ENCODE assay signal across 26 cellular contexts in the genomic region with DNA sequence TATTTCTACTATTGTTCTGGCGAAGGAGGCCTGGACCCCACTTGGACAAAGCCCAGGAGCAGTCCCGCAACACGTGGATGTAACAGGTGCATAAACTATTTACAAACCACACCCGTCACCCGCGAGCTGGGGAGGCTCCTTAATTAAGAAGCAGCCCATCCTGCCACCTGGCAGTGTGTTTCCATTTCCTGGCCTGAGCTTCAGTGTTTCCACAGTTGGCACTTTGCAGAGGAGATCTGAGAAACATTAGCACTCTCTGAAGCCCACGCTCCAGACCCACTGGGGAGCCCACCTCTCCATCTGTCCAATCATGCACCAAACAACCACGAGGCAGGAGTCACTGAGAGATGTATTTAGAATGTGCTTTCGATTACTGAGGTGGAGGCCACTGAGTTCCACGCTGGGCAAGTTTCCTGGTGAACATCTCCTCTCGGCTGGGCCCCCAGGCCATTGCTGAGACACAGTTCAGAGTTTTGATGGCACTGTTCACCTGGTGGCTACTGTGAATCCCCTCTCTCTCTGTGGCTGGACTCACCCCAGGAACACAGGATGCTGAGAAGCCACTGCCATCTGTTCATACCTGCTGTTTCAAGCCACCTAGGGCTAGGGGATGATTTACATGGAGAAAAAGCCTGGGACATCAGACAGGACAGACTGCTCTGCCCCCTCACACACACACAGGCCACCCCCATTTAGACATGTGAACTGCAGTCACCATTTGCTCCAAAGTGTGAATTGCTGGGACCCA.
DNase-seq lines count a peak whose midpoint lies in the region; ATAC-seq and TF ChIP-seq lines count a peak whose summit lies in the region.
"Had no signal": no experiment of that assay in that cellular context is flagged by ENCODE, and none has a peak within 500 bp of the region (broad histone marks: within the 10 kb centered on the region; RNA-seq: fewer than 3 reads in every experiment).

No MANE protein-coding gene starts in this region.

- no peak for TF ChIP-seq CTCF in OCI-LY7 (conservative IDR thresholded peaks at IDR 0.05; ENCODE audit: low read length)
- no peak for TF ChIP-seq CTCF in neural progenitor cell (IDR thresholded peaks at IDR 0.05)
- TF ChIP-seq CTCF in activated CD8-positive, alpha-beta T cell treated with anti-CD3 and anti-CD28 coated beads for 36 hours (IDR thresholded peaks at IDR 0.05) = no peak
- TF ChIP-seq CTCF in tibial nerve (IDR thresholded peaks at IDR 0.05) = no peak

- no peak overlapping the region for H3K4me3 Mint-ChIP-seq in neural progenitor cell
- H3K4me3 Mint-ChIP-seq in activated CD8-positive, alpha-beta T cell treated with anti-CD3 and anti-CD28 coated beads for 36 hours = no peak overlapping the region
- H3K4me3 Mint-ChIP-seq: activated naive CD4-positive, alpha-beta T cell treated with anti-CD3 and anti-CD28 coated beads, Interleukin-2, amount 50 U/mL, for 24 hours; H9; natural killer cell treated with Interleukin-12 subunit alpha and Interleukin-12 subunit beta and Interleukin-15 and Interleukin-18, amount 100 ng/mL, for 72 hours; stimulated activated naive B cell treated with anti-CD40 and anti-IgM and Interleukin-4, amounts not matched to agents 10 μg/mL and 1 μg/mL and 100 μg/mL, for 72 hours; T-helper 2 cell treated with Interferon-gamma antibody and Interleukin-4, amounts not matched to agents 5 μg/mL and 100 μg/mL, for 36 hours had no signal

- peak overlapping the region; percentile 39 for H3K27ac Mint-ChIP-seq in neural progenitor cell
- H3K27ac Mint-ChIP-seq in activated CD8-positive, alpha-beta T cell treated with anti-CD3 and anti-CD28 coated beads for 36 hours = no peak overlapping the region
- H3K27ac Mint-ChIP-seq: activated naive CD4-positive, alpha-beta T cell treated with anti-CD3 and anti-CD28 coated beads, Interleukin-2, amount 50 U/mL, for 24 hours; natural killer cell treated with Interleukin-12 subunit alpha and Interleukin-12 subunit beta and Interleukin-15 and Interleukin-18, amount 100 ng/mL, for 72 hours; stimulated activated naive B cell treated with anti-CD40 and anti-IgM and Interleukin-4, amounts not matched to agents 10 μg/mL and 1 μg/mL and 100 μg/mL, for 72 hours; T-helper 2 cell treated with Interferon-gamma antibody and Interleukin-4, amounts not matched to agents 5 μg/mL and 100 μg/mL, for 36 hours had no signal

- H3K36me3 ChIP-seq in OCI-LY7 (ENCODE audit: insufficient read depth, low read length) (no peaks in the 10 kb centered on the region), neural progenitor cell (no peaks in the 10 kb centered on the region), tibial nerve (no peaks in the 10 kb centered on the region)
- H3K36me3 ChIP-seq: ovary, right atrium auricular region had no signal

- 59 to 60% methylated on average over 11 of the region's 11 CpGs for WGBS in tibial nerve, 2 donors

- H3K4me2 ChIP-seq in OCI-LY7 (ENCODE audit: low read length) (peak overlapping the region; percentile 27; the same call in 1 of the 2 replicates), neural progenitor cell (no peak overlapping the region)
- H3K4me2 ChIP-seq: SK-N-SH had no signal

- POLR2A ChIA-PET in OCI-LY7 (lab: Charles Lee) = no interaction called here
- POLR2A ChIA-PET in activated CD8-positive, alpha-beta T cell treated with anti-CD3 and anti-CD28 coated beads for 36 hours (lab: Charles Lee) = no interaction called here

- CTCF ChIA-PET in OCI-LY7 (lab: Charles Lee; ENCODE audit: unreplicated experiment) = no interaction called here
- CTCF ChIA-PET in activated CD8-positive, alpha-beta T cell treated with anti-CD3 and anti-CD28 coated beads for 36 hours (lab: Charles Lee) = interaction anchor here (1.5 kb wide), 1 partner anchor 130 kb away, joined by 3 read pairs; no protein-coding TSS in a partner anchor

- H3K27me3 Mint-ChIP-seq in neural progenitor cell (ENCODE audit: insufficient read depth, low read depth) = peaks cover 10% of the 10 kb centered on the region
- peaks cover 25% of the 10 kb centered on the region for H3K27me3 Mint-ChIP-seq in activated CD8-positive, alpha-beta T cell treated with anti-CD3 and anti-CD28 coated beads for 36 hours

- H3K9me3 Mint-ChIP-seq in neural progenitor cell = no peaks in the 10 kb centered on the region
- H3K9me3 Mint-ChIP-seq in activated CD8-positive, alpha-beta T cell treated with anti-CD3 and anti-CD28 coated beads for 36 hours = no peaks in the 10 kb centered on the region
- H3K9me3 Mint-ChIP-seq: activated naive CD4-positive, alpha-beta T cell treated with anti-CD3 and anti-CD28 coated beads, Interleukin-2, amount 50 U/mL, for 24 hours; H9; natural killer cell treated with Interleukin-12 subunit alpha and Interleukin-12 subunit beta and Interleukin-15 and Interleukin-18, amount 100 ng/mL, for 72 hours; stimulated activated naive B cell treated with anti-CD40 and anti-IgM and Interleukin-4, amounts not matched to agents 10 μg/mL and 1 μg/mL and 100 μg/mL, for 72 hours; T-helper 2 cell treated with Interferon-gamma antibody and Interleukin-4, amounts not matched to agents 5 μg/mL and 100 μg/mL, for 36 hours had no signal

- H3K9me3 ChIP-seq in OCI-LY7 (ENCODE audit: low read length) = no peaks in the 10 kb centered on the region
- no peaks in the 10 kb centered on the region for H3K9me3 ChIP-seq in neural progenitor cell (ENCODE audit: low read depth)
- H3K9me3 ChIP-seq in tibial nerve = peaks cover 0 to 16% (median 0%) of the 10 kb centered on the region in 4 donors
- H3K9me3 ChIP-seq: ovary, right atrium auricular region, SK-N-SH had no signal

- TF ChIP-seq EP300 in tibial nerve (IDR thresholded peaks at IDR 0.05) = no peak

- H3K4me3 ChIP-seq in OCI-LY7 (ENCODE audit: low read depth, low read length, poor library complexity, severe bottlenecking) (no peak overlapping the region), neural progenitor cell (no peak overlapping the region), tibial nerve (no peak overlapping the region)
- H3K4me3 ChIP-seq: ovary, right atrium auricular region had no signal

- H3K27me3 ChIP-seq in neural progenitor cell = no peaks in the 10 kb centered on the region
- H3K27me3 ChIP-seq in tibial nerve = no peaks in the 10 kb centered on the region
- H3K27me3 ChIP-seq: ovary, right atrium auricular region had no signal

- intact Hi-C loops in OCI-LY7 (cut with micrococcal nuclease; ENCODE audit: unreplicated experiment) = no loop called here
- intact Hi-C loops in activated CD8-positive, alpha-beta T cell treated with anti-CD3 and anti-CD28 coated beads for 36 hours (cut with micrococcal nuclease) = no loop called here

- H2AFZ ChIP-seq in OCI-LY7 (ENCODE audit: low read length) (no peak overlapping the region), neural progenitor cell (replicated peaks) (no peak overlapping the region)

- H3K36me3 Mint-ChIP-seq in neural progenitor cell = no peaks in the 10 kb centered on the region
- no peaks in the 10 kb centered on the region for H3K36me3 Mint-ChIP-seq in activated CD8-positive, alpha-beta T cell treated with anti-CD3 and anti-CD28 coated beads for 36 hours (ENCODE audit: low read depth)
- H3K36me3 Mint-ChIP-seq: activated naive CD4-positive, alpha-beta T cell treated with anti-CD3 and anti-CD28 coated beads, Interleukin-2, amount 50 U/mL, for 24 hours; natural killer cell treated with Interleukin-12 subunit alpha and Interleukin-12 subunit beta and Interleukin-15 and Interleukin-18, amount 100 ng/mL, for 72 hours; stimulated activated naive B cell treated with anti-CD40 and anti-IgM and Interleukin-4, amounts not matched to agents 10 μg/mL and 1 μg/mL and 100 μg/mL, for 72 hours had no signal

- H3K9ac ChIP-seq in neural progenitor cell = no peak overlapping the region
- H3K9ac ChIP-seq: SK-N-SH had no signal

- H3F3A ChIP-seq in neural progenitor cell (ENCODE audit: low read depth) = no peaks in the 10 kb centered on the region

- peaks cover 10% of the 10 kb centered on the region for H3K4me1 ChIP-seq in OCI-LY7 (ENCODE audit: insufficient read depth, low read length, poor library complexity, severe bottlenecking)
- peaks cover 4% of the 10 kb centered on the region for H3K4me1 ChIP-seq in neural progenitor cell
- H3K4me1 ChIP-seq in tibial nerve = no peaks in the 10 kb centered on the region
- H3K4me1 ChIP-seq: right atrium auricular region had no signal

- no peaks in the 10 kb centered on the region for H4K20me1 ChIP-seq in OCI-LY7 (ENCODE audit: insufficient read depth, low read length)
- no peaks in the 10 kb centered on the region for H4K20me1 ChIP-seq in neural progenitor cell (ENCODE audit: low read depth)

- peaks cover 11% of the 10 kb centered on the region for H3K4me1 Mint-ChIP-seq in neural progenitor cell
- no peaks in the 10 kb centered on the region for H3K4me1 Mint-ChIP-seq in activated CD8-positive, alpha-beta T cell treated with anti-CD3 and anti-CD28 coated beads for 36 hours (ENCODE audit: low read depth)
- H3K4me1 Mint-ChIP-seq: activated naive CD4-positive, alpha-beta T cell treated with anti-CD3 and anti-CD28 coated beads, Interleukin-2, amount 50 U/mL, for 24 hours; stimulated activated naive B cell treated with anti-CD40 and anti-IgM and Interleukin-4, amounts not matched to agents 10 μg/mL and 1 μg/mL and 100 μg/mL, for 72 hours had no signal

- H3K9me2 ChIP-seq in OCI-LY7 (ENCODE audit: insufficient read depth, low read length) = no peaks in the 10 kb centered on the region
- H3K9me2 ChIP-seq: SK-N-SH had no signal

- no peak for ATAC-seq in activated CD8-positive, alpha-beta T cell treated with anti-CD3 and anti-CD28 coated beads for 36 hours
- ATAC-seq: natural killer cell treated with Interleukin-12 subunit alpha and Interleukin-12 subunit beta and Interleukin-15 and Interleukin-18, amount 100 ng/mL, for 72 hours; stimulated activated naive B cell treated with anti-CD40 and anti-IgM and Interleukin-4, amounts not matched to agents 10 μg/mL and 1 μg/mL and 100 μg/mL, for 72 hours had no signal

- H3K27ac ChIP-seq in OCI-LY7 (ENCODE audit: low read depth, low read length, poor library complexity, severe bottlenecking) (no peak overlapping the region), neural progenitor cell (no peak overlapping the region), tibial nerve (no peak overlapping the region)
- H3K27ac ChIP-seq: ovary, right atrium auricular region had no signal

- BruUV-seq in OCI-LY7 (replicated peaks; lab: Mats Ljungman, UMichigan) = no TSS peak

- DNase-seq in NCI-H2029 (lab: John Stamatoyannopoulos, UW) = peak; percentile 8
- no peak for DNase-seq in NCI-H2029 treated with DMSO at 0.1 percent for 48 hours (lab: John Stamatoyannopoulos, UW)
- DNase-seq in NCI-H2081 (lab: John Stamatoyannopoulos, UW) = peak; percentile 10 to 62
- peak; percentile 19 for DNase-seq in OCI-LY7 (ENCODE audit: low spot score)
- no peak for DNase-seq in neural progenitor cell (ENCODE audit: low spot score)
- no peak for DNase-seq in activated CD8-positive, alpha-beta T cell treated with anti-CD3 and anti-CD28 coated beads for 36 hours
- no peak for DNase-seq in tibial nerve (ENCODE audit: low spot score in 2 of 2)
- DNase-seq in NCI-H226 = no peak
- DNase-seq: activated CD4-positive, alpha-beta T cell treated with anti-CD3 and anti-CD28 coated beads for 48 hours; AML-193; aorta; dermis blood vessel endothelial cell; DND-41; H9; midbrain; NCI-H1048; NCI-H510A; ovary; SK-N-SH; stimulated activated CD4-positive, alpha-beta T cell treated with anti-CD3 and anti-CD28 coated beads, Interleukin-12 subunit alpha, Interleukin-12 subunit beta, amount 100 ng/mL, for 4 hours; stimulated activated CD4-positive, alpha-beta T cell treated with anti-CD3 and anti-CD28 coated beads, Interleukin-4, amount 100 ng/mL, for 24 hours; stimulated activated naive B cell treated with anti-CD40 and anti-IgM and Interleukin-4, amounts not matched to agents 10 μg/mL and 1 μg/mL and 100 μg/mL, for 72 hours had no signal

- H3K79me2 ChIP-seq in OCI-LY7 (ENCODE audit: insufficient read depth, low read depth, low read length) (no peaks in the 10 kb centered on the region), neural progenitor cell (ENCODE audit: low read depth) (no peaks in the 10 kb centered on the region)

- no peak for TF ChIP-seq POLR2A in tibial nerve (IDR thresholded peaks at IDR 0.05)

Comparison
In these comparisons a context has a peak if more than half of its experiments do, and no peak if none do; other contexts are left out.
1. DNase-seq: peak in NCI-H2029 (single experiment), NCI-H2081 (2 of 2) and OCI-LY7 (single experiment); none in NCI-H2029 treated with DMSO at 0.1 percent for 48 hours (single experiment), neural progenitor cell (single experiment), activated CD8-positive, alpha-beta T cell treated with anti-CD3 and anti-CD28 coated beads for 36 hours (single experiment), tibial nerve (0 of 2) and NCI-H226 (single experiment).